Comparison of ENCODE assay signal across 19 cellular contexts in the genomic region with DNA sequence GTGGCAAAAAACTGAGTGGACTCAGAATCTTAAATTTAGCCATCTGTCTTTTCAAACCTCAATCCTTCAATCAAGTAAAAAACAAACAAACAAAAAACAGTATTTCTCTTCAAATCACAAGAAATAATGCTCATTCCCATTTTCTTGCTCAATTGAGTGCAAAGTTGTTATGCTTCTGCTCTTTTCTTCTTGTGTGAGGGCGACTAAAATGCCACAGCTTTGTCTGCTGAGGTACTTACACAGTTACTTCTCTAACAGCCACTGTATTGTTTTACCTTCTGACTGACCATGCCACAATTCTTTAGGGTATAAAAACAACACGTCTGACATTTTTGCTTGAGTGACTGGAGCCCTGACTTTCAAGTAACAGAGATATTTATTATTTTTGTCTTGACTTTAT.
"Had no signal": no experiment of that assay in that cellular context is flagged by ENCODE, and none has a peak within 500 bp of the region (broad histone marks: within the 10 kb centered on the region; RNA-seq: fewer than 3 reads in every experiment).

No MANE protein-coding gene starts in this region.

- H3K79me2 ChIP-seq: hepatocyte had no signal

- ATAC-seq: effector memory CD8-positive, alpha-beta T cell; left cardiac atrium; left lung; naive thymus-derived CD4-positive, alpha-beta T cell; pancreas; right lobe of liver; stimulated activated naive B cell treated with anti-CD40 and anti-IgM and Interleukin-4, amounts not matched to agents 10 μg/mL and 1 μg/mL and 100 μg/mL, for 72 hours had no signal

- H2AFZ ChIP-seq: hepatocyte had no signal

- H3K4me2 ChIP-seq: hepatocyte had no signal

- H3K27me3 ChIP-seq: hepatocyte, left lung, pancreas, right lobe of liver, testis, tibial artery had no signal

- DNase-seq: cerebellar nuclear complex; cortex of kidney; effector memory CD8-positive, alpha-beta T cell; head of caudate nucleus; left cardiac atrium; left lung; mesendoderm; midbrain; naive thymus-derived CD4-positive, alpha-beta T cell; occipital lobe; pancreas; right lobe of liver; small intestine; stimulated activated CD4-positive, alpha-beta T cell treated with anti-CD3 and anti-CD28 coated beads, Interleukin-15, amount 100 ng/mL, for 24 hours; stimulated activated CD4-positive, alpha-beta T cell treated with anti-CD3 and anti-CD28 coated beads, Interleukin-2, amount 100 ng/mL, for 48 hours; stimulated activated naive B cell treated with anti-CD40 and anti-IgM and Interleukin-4, amounts not matched to agents 10 μg/mL and 1 μg/mL and 100 μg/mL, for 72 hours; testis; tibial artery had no signal

- H3K27ac ChIP-seq: hepatocyte, left lung, pancreas, right lobe of liver, testis, tibial artery had no signal

- H3K9me3 ChIP-seq: left lung, pancreas, right lobe of liver, testis, tibial artery had no signal

- H3K4me1 ChIP-seq: left lung, pancreas, right lobe of liver, testis, tibial artery had no signal

- H3K36me3 ChIP-seq: left lung, pancreas, right lobe of liver, tibial artery had no signal

- H3K4me3 ChIP-seq: hepatocyte, left lung, pancreas, right lobe of liver, testis, tibial artery had no signal
